1 cellular context compared by ENCODE assay signal in the genomic region with DNA sequence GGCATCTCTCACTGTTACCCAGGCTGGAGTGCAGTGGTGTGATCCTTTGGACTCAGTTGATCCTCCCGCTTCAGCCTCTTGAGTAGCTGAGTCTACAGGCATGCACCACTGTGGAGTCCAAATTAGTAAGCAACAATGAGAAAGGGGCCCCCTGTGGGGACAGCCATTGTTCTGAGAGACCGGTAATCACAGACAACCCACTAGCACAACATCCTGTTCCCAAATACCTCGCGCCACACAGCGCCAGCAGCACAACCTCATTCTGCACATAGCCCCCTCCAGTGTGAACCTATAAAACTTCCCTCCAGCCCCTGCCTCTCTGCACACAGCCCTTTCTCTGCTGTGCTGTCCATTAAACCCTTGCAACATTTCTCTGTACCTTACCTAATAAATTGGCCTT.
A peak's percentile ranks its signal among the peaks of the same experiment; 100 is the strongest.
TF ChIP-seq lines count a peak whose summit lies in the region.

No MANE protein-coding gene starts in this region.

TF ChIP-seq in Ishikawa, 13 proteins besides CTCF, POLR2A, EP300 and RAD21 (continued from another document):
- TF ChIP-seq FOXM1 (IDR thresholded peaks at IDR 0.05; ENCODE audit: borderline replicate concordance, low read depth): peak; percentile 54; the same call in 1 of the 2 replicates
- no peak for TF ChIP-seq CREB1 (IDR thresholded peaks at IDR 0.05; ENCODE audit: low read depth)
